Comparison of ENCODE assay signal across 21 cellular contexts in genomic region chr11:34448223-34448994, GRCh38. TPM values are rescaled to one million over a fixed set of nuclear protein-coding genes. Genes with fewer than 3 reads are reported as not detected.
DNase-seq lines count a peak whose midpoint lies in the region; ATAC-seq and TF ChIP-seq lines count a peak whose summit lies in the region.
"Had no signal": no experiment of that assay in that cellular context is flagged by ENCODE, and none has a peak within 500 bp of the region (broad histone marks: within the 10 kb centered on the region; RNA-seq: fewer than 3 reads in every experiment).

No MANE protein-coding gene starts in this region.

- no peak overlapping the region for H3K4me3 ChIP-seq in psoas muscle
- no peak overlapping the region for H3K4me3 ChIP-seq in tibial nerve
- H3K4me3 ChIP-seq: A549, cardiac muscle cell, prostate gland, suprapubic skin had no signal

- peaks cover 15% of the 10 kb centered on the region for H3K36me3 Mint-ChIP-seq in activated CD8-positive, alpha-beta memory T cell treated with anti-CD3 and anti-CD28 coated beads, Interleukin-2, amount 10 ng/mL, durations not matched to agents 7 days and 5 days
- H3K36me3 Mint-ChIP-seq in activated naive CD8-positive, alpha-beta T cell treated with anti-CD3 and anti-CD28 coated beads, Interleukin-2, amount 10 ng/mL, durations not matched to agents 7 days and 5 days: peaks cover 23% of the 10 kb centered on the region
- H3K36me3 Mint-ChIP-seq in CD4-positive, alpha-beta T cell (ENCODE audit: low read depth): peaks cover 47% of the 10 kb centered on the region

- TF ChIP-seq CTCF in psoas muscle (IDR thresholded peaks at IDR 0.05) (no peak), tibial nerve (IDR thresholded peaks at IDR 0.05) (no peak)
- TF ChIP-seq CTCF in CD4-positive, alpha-beta T cell (IDR thresholded peaks at IDR 0.05): no peak

- H3K4me3 Mint-ChIP-seq in activated CD8-positive, alpha-beta memory T cell treated with anti-CD3 and anti-CD28 coated beads, Interleukin-2, amount 10 ng/mL, durations not matched to agents 7 days and 5 days: no peak overlapping the region
- H3K4me3 Mint-ChIP-seq in activated naive CD8-positive, alpha-beta T cell treated with anti-CD3 and anti-CD28 coated beads, Interleukin-2, amount 10 ng/mL, durations not matched to agents 7 days and 5 days: peak overlapping the region; percentile 46
- no peak overlapping the region for H3K4me3 Mint-ChIP-seq in CD4-positive, alpha-beta T cell

- peaks cover 17% of the 10 kb centered on the region for H3K4me1 Mint-ChIP-seq in activated CD8-positive, alpha-beta memory T cell treated with anti-CD3 and anti-CD28 coated beads, Interleukin-2, amount 10 ng/mL, durations not matched to agents 7 days and 5 days
- H3K4me1 Mint-ChIP-seq in activated naive CD8-positive, alpha-beta T cell treated with anti-CD3 and anti-CD28 coated beads, Interleukin-2, amount 10 ng/mL, durations not matched to agents 7 days and 5 days: peaks cover 18% of the 10 kb centered on the region
- H3K4me1 Mint-ChIP-seq in CD4-positive, alpha-beta T cell (ENCODE audit: low read depth): peaks cover 61% of the 10 kb centered on the region

- peaks cover 9 to 46% of the 10 kb centered on the region in 2 donors for H3K36me3 ChIP-seq in psoas muscle (ENCODE audit: insufficient read depth in 1 of 2, low read depth in 1 of 2)
- peaks cover 0 to 44% (median 3%) of the 10 kb centered on the region in 3 donors for H3K36me3 ChIP-seq in tibial nerve

- peak overlapping the region; percentile 10 for H3K27ac Mint-ChIP-seq in activated CD8-positive, alpha-beta memory T cell treated with anti-CD3 and anti-CD28 coated beads, Interleukin-2, amount 10 ng/mL, durations not matched to agents 7 days and 5 days
- H3K27ac Mint-ChIP-seq in activated naive CD8-positive, alpha-beta T cell treated with anti-CD3 and anti-CD28 coated beads, Interleukin-2, amount 10 ng/mL, durations not matched to agents 7 days and 5 days: peak overlapping the region; percentile 60
- no peak overlapping the region for H3K27ac Mint-ChIP-seq in CD4-positive, alpha-beta T cell

- no peak for TF ChIP-seq POLR2A in tibial nerve (IDR thresholded peaks at IDR 0.05)

- H3K27me3 Mint-ChIP-seq in activated CD8-positive, alpha-beta memory T cell treated with anti-CD3 and anti-CD28 coated beads, Interleukin-2, amount 10 ng/mL, durations not matched to agents 7 days and 5 days: no peaks in the 10 kb centered on the region
- no peaks in the 10 kb centered on the region for H3K27me3 Mint-ChIP-seq in activated naive CD8-positive, alpha-beta T cell treated with anti-CD3 and anti-CD28 coated beads, Interleukin-2, amount 10 ng/mL, durations not matched to agents 7 days and 5 days
- H3K27me3 Mint-ChIP-seq in CD4-positive, alpha-beta T cell: no peaks in the 10 kb centered on the region

- no peak for DNase-seq in activated CD8-positive, alpha-beta memory T cell treated with anti-CD3 and anti-CD28 coated beads, Interleukin-2, amount 10 ng/mL, durations not matched to agents 7 days and 5 days
- DNase-seq in activated CD8-positive, alpha-beta memory T cell treated with anti-CD3 and anti-CD28 coated beads, Interleukin-2, amount 50 U/mL, for 48 hours: no peak
- no peak for DNase-seq in activated naive CD8-positive, alpha-beta T cell treated with anti-CD3 and anti-CD28 coated beads, Interleukin-2, amount 10 ng/mL, durations not matched to agents 7 days and 5 days
- DNase-seq in psoas muscle (no peak), tibial nerve (ENCODE audit: low spot score in 2 of 2) (no peak), NCI-H1092 treated with DMSO at 0.1 percent for 48 hours (lab: John Stamatoyannopoulos, UW) (no peak)
- no peak for DNase-seq in CD4-positive, alpha-beta T cell
- DNase-seq: activated CD4-positive, alpha-beta T cell treated with anti-CD3 and anti-CD28 coated beads, Interleukin-2, amount 50 U/mL, for 4 hours; erythroblast; hypothalamus; KG1; NCI-H1105; NCI-H510A treated with DMSO at 0.1 percent for 48 hours; small intestine; stimulated activated CD4-positive, alpha-beta T cell treated with anti-CD3 and anti-CD28 coated beads, Interleukin-4, amount 100 ng/mL, for 24 hours had no signal

- intact Hi-C loops in psoas muscle (cut with DNase I): no loop called here
- intact Hi-C loops in CD4-positive, alpha-beta T cell (cut with DNase I, micrococcal nuclease): loop anchor here in 1 of 2 experiments (10.0 kb wide), 2 partner anchors 1554 to 1864 kb away; partner anchors contain the start of genes EIF3M and QSER1

- no peak for TF ChIP-seq EP300 in tibial nerve (IDR thresholded peaks at IDR 0.05)

- H3K27me3 ChIP-seq in psoas muscle (ENCODE audit: insufficient read depth in 3 of 3, low read length in 2 of 3): no peaks in the 10 kb centered on the region
- H3K27me3 ChIP-seq in CD4-positive, alpha-beta T cell (ENCODE audit: control insufficient read depth, insufficient read depth, low read length): no peaks in the 10 kb centered on the region
- no peaks in the 10 kb centered on the region for H3K27me3 ChIP-seq in tibial nerve
- H3K27me3 ChIP-seq: cardiac muscle cell, suprapubic skin had no signal

- POLR2A ChIA-PET in activated naive CD8-positive, alpha-beta T cell treated with anti-CD3 and anti-CD28 coated beads, Interleukin-2, amount 10 ng/mL, durations not matched to agents 7 days and 5 days (lab: Charles Lee): interaction anchor here (0.7 to 1.0 kb wide), 2 partner anchors 396 to 397 kb away, joined by 3 read pairs; no protein-coding TSS in a partner anchor
- POLR2A ChIA-PET in CD4-positive, alpha-beta T cell (lab: Charles Lee): interaction anchor here (0.9 to 1.8 kb wide), 4 partner anchors 9 to 343 kb away, joined by 3 to 5 read pairs (median 4); partner anchors contain the start of genes CAT and NAT10

- H3K9me3 Mint-ChIP-seq in activated CD8-positive, alpha-beta memory T cell treated with anti-CD3 and anti-CD28 coated beads, Interleukin-2, amount 10 ng/mL, durations not matched to agents 7 days and 5 days (ENCODE audit: low read depth): no peaks in the 10 kb centered on the region
- no peaks in the 10 kb centered on the region for H3K9me3 Mint-ChIP-seq in activated naive CD8-positive, alpha-beta T cell treated with anti-CD3 and anti-CD28 coated beads, Interleukin-2, amount 10 ng/mL, durations not matched to agents 7 days and 5 days
- H3K9me3 Mint-ChIP-seq in CD4-positive, alpha-beta T cell: no peaks in the 10 kb centered on the region

- ATAC-seq in activated CD8-positive, alpha-beta memory T cell treated with anti-CD3 and anti-CD28 coated beads, Interleukin-2, amount 10 ng/mL, durations not matched to agents 7 days and 5 days: no peak
- peak; percentile 9 for ATAC-seq in HG02885 (IDR thresholded peaks at IDR 0.05; ENCODE audit: poor library complexity, unreplicated experiment)
- ATAC-seq in activated naive CD8-positive, alpha-beta T cell treated with anti-CD3 and anti-CD28 coated beads, Interleukin-2, amount 10 ng/mL, durations not matched to agents 7 days and 5 days (ENCODE audit: low read depth): no peak
- peak; percentile 84 to 93 (median 88) for ATAC-seq in psoas muscle
- no peak for ATAC-seq in CD4-positive, alpha-beta T cell (ENCODE audit: poor library complexity)
- ATAC-seq: A549, Right ventricle myocardium inferior had no signal

- CTCF ChIA-PET in activated CD8-positive, alpha-beta memory T cell treated with anti-CD3 and anti-CD28 coated beads, Interleukin-2, amount 10 ng/mL, durations not matched to agents 7 days and 5 days (lab: Charles Lee): interaction anchor here (1.9 kb wide), 1 partner anchor 20 kb away, joined by 5 read pairs; no protein-coding TSS in a partner anchor
- CTCF ChIA-PET in CD4-positive, alpha-beta T cell (lab: Charles Lee): no interaction called here

- H3K27ac ChIP-seq in psoas muscle: peak overlapping the region; percentile 65
- H3K27ac ChIP-seq in CD4-positive, alpha-beta T cell (ENCODE audit: low read depth, low read length): no peak overlapping the region
- no peak overlapping the region for H3K27ac ChIP-seq in tibial nerve
- H3K27ac ChIP-seq: A549, cardiac muscle cell, prostate gland, suprapubic skin had no signal

- H3K4me1 ChIP-seq in psoas muscle (peaks cover 44% of the 10 kb centered on the region), tibial nerve (peaks cover 0 to 33% (median 5%) of the 10 kb centered on the region in 4 donors)
- H3K4me1 ChIP-seq: A549, prostate gland had no signal

- WGBS in psoas muscle, 3 donors: 56 to 80% (median 66%) methylated on average over 11 of the region's 11 CpGs
- 90 to 97% methylated on average over 11 of the region's 11 CpGs for WGBS in tibial nerve, 2 donors

- H3K9me3 ChIP-seq in psoas muscle (no peaks in the 10 kb centered on the region), tibial nerve (no peaks in the 10 kb centered on the region)
- no peaks in the 10 kb centered on the region for H3K9me3 ChIP-seq in CD4-positive, alpha-beta T cell (ENCODE audit: control insufficient read depth, low read length)
- H3K9me3 ChIP-seq: A549, prostate gland, suprapubic skin had no signal

RNA-seq across cellular contexts. Expression of gene CAT, which starts 9.7 kb away (rescaled TPM):
- 10 to 100 TPM; 21.6 to 30.1 TPM for total RNA-seq in activated CD8-positive, alpha-beta memory T cell treated with anti-CD3 and anti-CD28 coated beads, Interleukin-2, amount 10 ng/mL, durations not matched to agents 7 days and 5 days
- total RNA-seq in activated naive CD8-positive, alpha-beta T cell treated with anti-CD3 and anti-CD28 coated beads, Interleukin-2, amount 10 ng/mL, durations not matched to agents 7 days and 5 days: 10 to 100 TPM; 37.4 to 37.7 TPM
- total RNA-seq in psoas muscle (10 to 100 TPM; 70.2 to 95.0 (median 87.7) TPM), tibial nerve (100 to 1,000 TPM; 101 to 230 (median 147) TPM)
- polyA plus RNA-seq in psoas muscle: 100 to 1,000 TPM in 1 of 3 donors, 10 to 100 TPM in 2; 27.9 to 110 (median 57.8) TPM
- total RNA-seq in CD4-positive, alpha-beta T cell: 1 to 10 TPM; 8.5 to 9.8 TPM

Comparison
In these comparisons a context has a peak if more than half of its experiments do, and no peak if none do; other contexts are left out.
1. ATAC-seq: peak in HG02885 (single experiment) and psoas muscle (4 of 4); none in activated CD8-positive, alpha-beta memory T cell treated with anti-CD3 and anti-CD28 coated beads, Interleukin-2, amount 10 ng/mL, durations not matched to agents 7 days and 5 days (single experiment), activated naive CD8-positive, alpha-beta T cell treated with anti-CD3 and anti-CD28 coated beads, Interleukin-2, amount 10 ng/mL, durations not matched to agents 7 days and 5 days (single experiment) and CD4-positive, alpha-beta T cell (single experiment).